Comparison of ENCODE assay signal across 8 cellular contexts in the genomic region with DNA sequence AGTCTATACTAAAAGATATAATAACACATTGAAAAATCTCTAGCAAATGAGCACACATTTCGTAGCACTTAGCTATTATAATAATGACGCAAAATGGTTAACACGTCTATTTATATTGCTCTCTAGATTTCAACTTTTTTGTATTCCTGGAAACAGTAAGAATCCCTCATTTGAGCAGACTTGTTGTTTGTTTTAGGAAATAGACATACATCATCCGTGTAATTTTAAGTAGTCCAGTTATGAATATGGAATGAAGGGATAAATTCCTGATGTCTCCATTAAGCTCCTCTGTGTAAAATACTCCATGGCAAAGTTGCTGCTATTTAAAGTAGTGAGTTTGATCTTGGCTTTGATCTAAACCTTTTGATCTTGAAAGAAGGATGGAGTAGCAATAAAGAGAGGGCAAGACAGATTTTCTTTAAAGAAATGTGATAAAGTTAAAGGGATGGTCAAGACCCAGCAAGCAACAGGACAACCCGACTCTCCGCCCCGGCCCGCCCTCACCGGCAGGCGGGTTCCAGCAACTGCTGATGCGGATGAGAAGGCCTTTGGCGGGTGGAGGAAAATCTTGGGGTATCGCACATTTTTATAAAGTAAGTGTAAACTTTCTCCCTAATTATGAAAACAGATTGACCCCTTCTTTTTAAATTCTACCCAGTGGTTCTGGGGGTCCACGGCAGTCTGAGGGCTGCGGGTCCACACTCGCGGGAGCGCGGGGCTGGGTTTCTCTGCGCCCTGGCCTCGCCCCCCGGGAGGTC.
DNase-seq lines count a peak whose midpoint lies in the region; ATAC-seq and TF ChIP-seq lines count a peak whose summit lies in the region.

No MANE protein-coding gene starts in this region.

- H3K27ac ChIP-seq in ACC112 (ENCODE audit: low read depth, low read length), result peak overlapping the region; percentile 46

- CTCF ChIA-PET in activated B cell treated with CpG ODN at 0.5 μM for 24 hours (lab: Charles Lee), result no interaction called here

- peak overlapping the region; percentile 94 for H2AFZ ChIP-seq in ACC112 (ENCODE audit: low read length, unreplicated experiment)

- POLR2A ChIA-PET in activated B cell treated with CpG ODN at 0.5 μM for 24 hours (lab: Charles Lee), result no interaction called here

- no peak for ATAC-seq in activated B cell treated with CpG ODN at 0.5 μM for 24 hours (ENCODE audit: low read depth)
- ATAC-seq in natural killer cell treated with Interleukin-12 subunit alpha and Interleukin-12 subunit beta and Interleukin-15 and Interleukin-18, amount 100 ng/mL, for 72 hours, result peak; percentile 28 to 37
- ATAC-seq in HG02884 (IDR thresholded peaks at IDR 0.05; ENCODE audit: unreplicated experiment), result no peak

- H3K9me3 Mint-ChIP-seq in activated B cell treated with CpG ODN at 0.5 μM for 24 hours, result no peaks in the 10 kb centered on the region
- no peaks in the 10 kb centered on the region for H3K9me3 Mint-ChIP-seq in natural killer cell treated with Interleukin-12 subunit alpha and Interleukin-12 subunit beta and Interleukin-15 and Interleukin-18, amount 100 ng/mL, for 72 hours

- peak overlapping the region; percentile 80 for H3K4me3 ChIP-seq in ACC112 (ENCODE audit: low read depth, low read length)

- intact Hi-C loops in activated B cell treated with CpG ODN at 0.5 μM for 24 hours (cut with micrococcal nuclease), result no loop called here

- DNase-seq in GM10266 (ENCODE audit: extremely low spot score) (peak; percentile 78), HuH-7.5 (ENCODE audit: low spot score) (peak; percentile 73), activated B cell treated with CpG ODN at 0.5 μM for 24 hours (no peak), fibroblast of peridontal ligament (ENCODE audit: extremely low read depth) (peak; percentile 62), hepatic stellate cell (ENCODE audit: low spot score) (no peak)
- no peak for DNase-seq in natural killer cell treated with Interleukin-12 subunit alpha and Interleukin-12 subunit beta and Interleukin-15 and Interleukin-18, amount 100 ng/mL, for 72 hours (ENCODE audit: low spot score)

- H3K27ac Mint-ChIP-seq in activated B cell treated with CpG ODN at 0.5 μM for 24 hours, result no peak overlapping the region
- H3K27ac Mint-ChIP-seq in natural killer cell treated with Interleukin-12 subunit alpha and Interleukin-12 subunit beta and Interleukin-15 and Interleukin-18, amount 100 ng/mL, for 72 hours, result no peak overlapping the region

- no peaks in the 10 kb centered on the region for H3K27me3 ChIP-seq in ACC112 (ENCODE audit: insufficient read depth, low read length)

- H3K4me1 Mint-ChIP-seq in activated B cell treated with CpG ODN at 0.5 μM for 24 hours, result peaks cover 9% of the 10 kb centered on the region
- H3K4me1 Mint-ChIP-seq in natural killer cell treated with Interleukin-12 subunit alpha and Interleukin-12 subunit beta and Interleukin-15 and Interleukin-18, amount 100 ng/mL, for 72 hours (ENCODE audit: low read depth in 2 of 2), result peaks cover 0 to 4% of the 10 kb centered on the region in 2 donors

- H3K79me2 ChIP-seq in ACC112 (ENCODE audit: control insufficient read depth, insufficient read depth, low read length, unreplicated experiment), result peaks cover 36% of the 10 kb centered on the region

- peaks cover 29% of the 10 kb centered on the region for H3K4me1 ChIP-seq in ACC112 (ENCODE audit: control insufficient read depth, insufficient read depth, low read length, unreplicated experiment)

- TF ChIP-seq CTCF in GM10266 (IDR thresholded peaks at IDR 0.05; ENCODE audit: control insufficient read depth, insufficient read depth, low read depth, missing control alignments) (no peak), activated B cell treated with CpG ODN at 0.5 μM for 24 hours (IDR thresholded peaks at IDR 0.05) (no peak)

- H3K27me3 Mint-ChIP-seq in activated B cell treated with CpG ODN at 0.5 μM for 24 hours, result peaks cover 39% of the 10 kb centered on the region
- H3K27me3 Mint-ChIP-seq in natural killer cell treated with Interleukin-12 subunit alpha and Interleukin-12 subunit beta and Interleukin-15 and Interleukin-18, amount 100 ng/mL, for 72 hours, result peaks cover 18 to 20% of the 10 kb centered on the region in 2 donors

- H3K4me3 Mint-ChIP-seq in activated B cell treated with CpG ODN at 0.5 μM for 24 hours, result peak overlapping the region; percentile 76
- peak overlapping the region; percentile 74 for H3K4me3 Mint-ChIP-seq in natural killer cell treated with Interleukin-12 subunit alpha and Interleukin-12 subunit beta and Interleukin-15 and Interleukin-18, amount 100 ng/mL, for 72 hours

- H3K36me3 ChIP-seq in ACC112 (ENCODE audit: insufficient read depth, low read length), result 0 out of 2 replicates have a peak, but pooled peaks cover 1% of the 10 kb centered on the region

- H3K36me3 Mint-ChIP-seq in activated B cell treated with CpG ODN at 0.5 μM for 24 hours (ENCODE audit: low read depth), result no peaks in the 10 kb centered on the region
- no peaks in the 10 kb centered on the region for H3K36me3 Mint-ChIP-seq in natural killer cell treated with Interleukin-12 subunit alpha and Interleukin-12 subunit beta and Interleukin-15 and Interleukin-18, amount 100 ng/mL, for 72 hours

Comparison
In these comparisons a context has a peak if more than half of its experiments do, and no peak if none do; other contexts are left out.
1. DNase-seq: peak in GM10266 (single experiment), HuH-7.5 (single experiment) and fibroblast of peridontal ligament (single experiment); none in activated B cell treated with CpG ODN at 0.5 μM for 24 hours (single experiment), natural killer cell treated with Interleukin-12 subunit alpha and Interleukin-12 subunit beta and Interleukin-15 and Interleukin-18, amount 100 ng/mL, for 72 hours (single experiment) and hepatic stellate cell (single experiment).
2. ATAC-seq: peak in natural killer cell treated with Interleukin-12 subunit alpha and Interleukin-12 subunit beta and Interleukin-15 and Interleukin-18, amount 100 ng/mL, for 72 hours (2 of 2); none in activated B cell treated with CpG ODN at 0.5 μM for 24 hours (single experiment) and HG02884 (single experiment).